In genomic region chr16:67183284-67183626, GRCh38 we compare ENCODE assay signal across 10 cellular contexts. TPM values are rescaled to one million over a fixed set of nuclear protein-coding genes. Genes with fewer than 3 reads are reported as not detected.
DNase-seq lines count a peak whose midpoint lies in the region; ATAC-seq, FAIRE-seq and TF ChIP-seq lines count a peak whose summit lies in the region.
"Had no signal": no experiment of that assay in that cellular context is flagged by ENCODE, and none has a peak within 500 bp of the region (broad histone marks: within the 10 kb centered on the region; RNA-seq: fewer than 3 reads in every experiment).

No MANE protein-coding gene starts in this region.

- no CpG with 5 or more reads among the region's 11 CpGs for WGBS in H9 (ENCODE audit: extremely low coverage, insufficient read length, low lambda C conversion rate)
- WGBS in adrenal gland, 4 donors: 7 to 11% (median 8%) methylated on average over 11 of the region's 11 CpGs
- 11% methylated on average over 11 of the region's 11 CpGs for WGBS in testis, 2 donors

- H3K9me3 ChIP-seq in H9 (ENCODE audit: control insufficient read depth, low read depth, low read length): no peaks in the 10 kb centered on the region
- no peaks in the 10 kb centered on the region for H3K9me3 ChIP-seq in adrenal gland (replicated peaks in 1 of 3)
- no peaks in the 10 kb centered on the region for H3K9me3 ChIP-seq in keratinocyte (ENCODE audit: control insufficient read depth, low read depth, low read length)
- no peaks in the 10 kb centered on the region for H3K9me3 ChIP-seq in testis

- H3K79me2 ChIP-seq in H9 (ENCODE audit: insufficient read depth, low read length): no peaks in the 10 kb centered on the region
- peaks cover 7% of the 10 kb centered on the region for H3K79me2 ChIP-seq in keratinocyte (ENCODE audit: control insufficient read depth, insufficient read depth, low read length)

- H4K5ac ChIP-seq in H9 (ENCODE audit: insufficient read length, low read depth, low read length): no peak overlapping the region

- dilution Hi-C loops in keratinocyte (cut with MboI; ENCODE audit: extremely low pct_ligation_motif_present, low sequenced_read_pairs): no loop called here

- no peak overlapping the region for H2BK5ac ChIP-seq in H9 (ENCODE audit: insufficient read length, low read length)

- H3K27ac Mint-ChIP-seq in H9: no peak overlapping the region
- H3K27ac Mint-ChIP-seq: activated naive CD4-positive, alpha-beta T cell treated with anti-CD3 and anti-CD28 coated beads, Interleukin-2, amount 50 U/mL, for 24 hours; nephron had no signal

- H3K4me2 ChIP-seq in H9 (ENCODE audit: insufficient read depth, insufficient read length, low read length) (peak overlapping the region; percentile 75), keratinocyte (ENCODE audit: control insufficient read depth, extremely low read depth, insufficient read depth, low read depth, low read length) (peak overlapping the region; percentile 73)

- peaks cover 32% of the 10 kb centered on the region for H3K27me3 Mint-ChIP-seq in H9 (ENCODE audit: low read depth)

- H3K14ac ChIP-seq in H9 (ENCODE audit: insufficient read depth, low read length): no peak overlapping the region

- no peak overlapping the region for H2BK15ac ChIP-seq in H9 (ENCODE audit: low read depth, low read length)

- H2AK5ac ChIP-seq in H9 (ENCODE audit: insufficient read length, low read length): no peak overlapping the region

- peak overlapping the region; percentile 12 for H3K9ac ChIP-seq in H9 (ENCODE audit: extremely low read depth, insufficient read length, low read length)
- peak overlapping the region; percentile 86 for H3K9ac ChIP-seq in keratinocyte (ENCODE audit: control insufficient read depth, extremely low read depth, insufficient read depth, low read length)

- H3K18ac ChIP-seq in H9 (ENCODE audit: insufficient read length, low read depth, low read length): no peak overlapping the region

- H3K36me3 ChIP-seq in adrenal gland (replicated peaks in 1 of 2) (no peaks in the 10 kb centered on the region), keratinocyte (ENCODE audit: control insufficient read depth in 2 of 2, extremely low read depth in 1 of 2, insufficient read depth in 2 of 2, low read length in 2 of 2) (peaks cover 0 to 3% of the 10 kb centered on the region in 2 experiments), testis (ENCODE audit: low read depth, missing control alignments) (no peaks in the 10 kb centered on the region)

- no peak for ATAC-seq in HG02623 (IDR thresholded peaks at IDR 0.05; ENCODE audit: unreplicated experiment)

- H2BK20ac ChIP-seq in H9 (ENCODE audit: low read depth, low read length, poor library complexity, severe bottlenecking): no peak overlapping the region

- no peak overlapping the region for H2BK12ac ChIP-seq in H9 (ENCODE audit: insufficient read length, low read depth, low read length)

- H3K56ac ChIP-seq in H9 (ENCODE audit: insufficient read length, low read depth, low read length): no peak overlapping the region

- H3T11ph ChIP-seq in H9 (ENCODE audit: low read length): no peak overlapping the region

- H3K79me1 ChIP-seq in H9 (ENCODE audit: insufficient read depth, low read depth, low read length, poor library complexity, severe bottlenecking): no peaks in the 10 kb centered on the region

- H4K20me1 ChIP-seq in H9 (ENCODE audit: control insufficient read depth, insufficient read depth, insufficient read length): no peaks in the 10 kb centered on the region
- H4K20me1 ChIP-seq in keratinocyte (ENCODE audit: control insufficient read depth, extremely low read depth, insufficient read depth, low read length): no peaks in the 10 kb centered on the region

- TF ChIP-seq CTCF in H9 (conservative IDR thresholded peaks at IDR 0.05) (no peak), adrenal gland (IDR thresholded peaks at IDR 0.05) (no peak), keratinocyte (optimal IDR thresholded peaks at IDR 0.05 in 1 of 3, IDR thresholded peaks at IDR 0.05 in 1 of 3, conservative IDR thresholded peaks at IDR 0.05 in 1 of 3; ENCODE audit: extremely low read depth in 1 of 3, insufficient read depth in 2 of 3, low read length in 3 of 3) (no peak), testis (IDR thresholded peaks at IDR 0.05) (no peak)

- TF ChIP-seq POLR2A in adrenal gland (IDR thresholded peaks at IDR 0.05) (no peak), testis (IDR thresholded peaks at IDR 0.05) (no peak)

- no peaks in the 10 kb centered on the region; a peak in 1 of 5 replicates for H3K9me3 Mint-ChIP-seq in H9
- H3K9me3 Mint-ChIP-seq: activated naive CD4-positive, alpha-beta T cell treated with anti-CD3 and anti-CD28 coated beads, Interleukin-2, amount 50 U/mL, for 24 hours; nephron had no signal

- H3K27ac ChIP-seq in H9 (ENCODE audit: insufficient read length, low read depth, low read length) (no peak overlapping the region), adrenal gland (peak overlapping the region; percentile 65 to 99 (median 99)), keratinocyte (ENCODE audit: control insufficient read depth, insufficient read depth, low read length) (peak overlapping the region; percentile 91), testis (peak overlapping the region; percentile 98 to 99)

- peaks cover 17% of the 10 kb centered on the region for H3K23me2 ChIP-seq in H9 (ENCODE audit: insufficient read length, low read depth, low read length, poor library complexity, severe bottlenecking)

- H3K4ac ChIP-seq in H9 (ENCODE audit: low read depth, low read length): no peak overlapping the region

- H3K4me1 Mint-ChIP-seq in H9: peaks cover 20 to 21% of the 10 kb centered on the region in 2 experiments

- H3K27me3 ChIP-seq in H9 (ENCODE audit: insufficient read depth, low read length) (peaks cover 4% of the 10 kb centered on the region; the same call in 1 of the 2 replicates), adrenal gland (no peaks in the 10 kb centered on the region), keratinocyte (ENCODE audit: control insufficient read depth, extremely low read depth, insufficient read depth, low read length) (no peaks in the 10 kb centered on the region), testis (no peaks in the 10 kb centered on the region)

- no peak overlapping the region for H3K23ac ChIP-seq in H9 (ENCODE audit: insufficient read length, low read depth, low read length)

- DNase-seq in H9 (no peak), adrenal gland (no peak), keratinocyte (ENCODE audit: low read depth, low spot score) (peak; percentile 92), testis (no peak), AML-193 (lab: John Stamatoyannopoulos, UW) (no peak)
- no peak for DNase-seq in stimulated activated CD4-positive, alpha-beta T cell treated with anti-CD3 and anti-CD28 coated beads, Interleukin-12 subunit alpha, Interleukin-12 subunit beta, amount 100 ng/mL, for 4 hours
- no peak for DNase-seq in stimulated activated CD8-positive, alpha-beta memory T cell treated with anti-CD3 and anti-CD28 coated beads, Interleukin-4, amount 100 ng/mL, for 48 hours

- H3K9me1 ChIP-seq in keratinocyte (ENCODE audit: control insufficient read depth, extremely low read depth, insufficient read depth, low read length): peaks cover 2% of the 10 kb centered on the region

- peaks cover 0 to 5% (median 0%) of the 10 kb centered on the region in 3 experiments; a peak in 1 of 7 replicates for H3K36me3 Mint-ChIP-seq in H9 (ENCODE audit: insufficient read depth in 1 of 3, low read depth in 3 of 3)
- H3K36me3 Mint-ChIP-seq: activated naive CD4-positive, alpha-beta T cell treated with anti-CD3 and anti-CD28 coated beads, Interleukin-2, amount 50 U/mL, for 24 hours had no signal

- FAIRE-seq in keratinocyte (lab: Jason Lieb, UNC): no peak

- H2BK120ac ChIP-seq in H9 (ENCODE audit: low read depth, low read length, poor library complexity, severe bottlenecking): no peak overlapping the region

- H4K91ac ChIP-seq in H9 (ENCODE audit: insufficient read length, low read depth, low read length): no peak overlapping the region

- H3K4me1 ChIP-seq in H9 (ENCODE audit: insufficient read depth, low read length) (peaks cover 6% of the 10 kb centered on the region; the same call in 1 of the 2 replicates), adrenal gland (replicated peaks in 1 of 2) (peaks cover 35 to 47% of the 10 kb centered on the region in 2 donors), keratinocyte (ENCODE audit: control insufficient read depth, extremely low read depth, insufficient read depth, low read length) (peaks cover 39% of the 10 kb centered on the region), testis (peaks cover 29% of the 10 kb centered on the region)

- H4K8ac ChIP-seq in H9 (replicated peaks; ENCODE audit: insufficient read length, low read depth, low read length): no peak overlapping the region

- intact Hi-C loops in adrenal gland (cut with DNase I) (no loop called here), testis (cut with DNase I; ENCODE audit: low total_unique reads) (no loop called here)

- no peak overlapping the region for H3K4me3 Mint-ChIP-seq in H9
- H3K4me3 Mint-ChIP-seq: activated naive CD4-positive, alpha-beta T cell treated with anti-CD3 and anti-CD28 coated beads, Interleukin-2, amount 50 U/mL, for 24 hours; nephron had no signal

- no peak overlapping the region for H2AFZ ChIP-seq in H9 (ENCODE audit: low read length)
- H2AFZ ChIP-seq in keratinocyte (ENCODE audit: control insufficient read depth, low read length): peak overlapping the region; percentile 0

- H3K4me3 ChIP-seq in adrenal gland (peak overlapping the region in 2 of 4 donors; percentile 74 to 82), keratinocyte (ENCODE audit: control insufficient read depth in 2 of 3, extremely low read depth in 1 of 3, insufficient read depth in 2 of 3, low read depth in 1 of 3, low read length in 3 of 3) (peak overlapping the region; percentile 81 to 86 (median 82)), testis (peak overlapping the region; percentile 64 to 81)

RNA-seq across cellular contexts. Expression of gene MATCAP1, which starts 0.5 kb away (rescaled TPM):
- total RNA-seq in H9 (2021) (42.1 and 51.2 TPM in 2 replicates), adrenal gland (100 to 1,000 TPM in 1 of 8 donors, 10 to 100 TPM in 7; 17.1 to 107 (median 49.8) TPM), testis (10 to 100 TPM; 65.1 to 89.4 TPM)
- polyA plus RNA-seq in adrenal gland (100 to 1,000 TPM in 2 of 3 donors, 10 to 100 TPM in 1; 12.6 to 237 (median 112) TPM), keratinocyte (9.0 to 15.0 TPM (median 13.3 TPM) in 3 replicates), testis (ENCODE audit: insufficient read depth, low read depth, low replicate concordance) (44.6 TPM)
- polyA plus RNA-seq in keratinocyte (2011; ENCODE audit: low read depth): 3.7 TPM
- 2.6 and 4.5 TPM in 2 replicates for polyA plus RNA-seq in keratinocyte (2011; cell fraction: cytosol; rRNA removed)
- 44.9 and 60.2 TPM in 2 replicates for polyA plus RNA-seq in keratinocyte (2011; cell fraction: nucleus; rRNA removed)
- polyA plus RNA-seq in keratinocyte (2012; ENCODE audit: low replicate concordance): 6.1 and 7.2 TPM in 2 replicates
- polyA minus RNA-seq in keratinocyte: 5.7 to 13.2 TPM (median 11.8 TPM) in 3 replicates
- 6.5 TPM for polyA minus RNA-seq in keratinocyte (2011; cell fraction: cytosol; rRNA and poly(A)+ RNA removed)
- polyA minus RNA-seq in keratinocyte (2011; cell fraction: nucleus; rRNA and poly(A)+ RNA removed): 15.9 and 20.0 TPM in 2 replicates

RNA-seq across cellular contexts. Expression of gene EXOC3L1, which starts 6.7 kb away (rescaled TPM):
- 3.1 and 3.3 TPM in 2 replicates for total RNA-seq in H9 (2021)
- total RNA-seq in adrenal gland: 10 to 100 TPM in 5 of 8 donors, 1 to 10 TPM in 3; 3.2 to 27.2 (median 11.8) TPM
- 10 to 100 TPM in 2 of 3 donors, under 1 TPM in 1; 0.71 to 26.7 (median 19.9) TPM for polyA plus RNA-seq in adrenal gland
- polyA plus RNA-seq in keratinocyte: not detected in 3 replicates
- not detected for polyA plus RNA-seq in keratinocyte (2011; ENCODE audit: low read depth)
- not detected in 2 replicates for polyA plus RNA-seq in keratinocyte (2011; cell fraction: cytosol; rRNA removed)
- not detected in 2 replicates for polyA plus RNA-seq in keratinocyte (2011; cell fraction: nucleus; rRNA removed)
- 0.05 and 0.21 TPM in 2 replicates for polyA plus RNA-seq in keratinocyte (2012; ENCODE audit: low replicate concordance)
- polyA minus RNA-seq in keratinocyte: not detected in 3 replicates
- polyA minus RNA-seq in keratinocyte (2011; cell fraction: cytosol; rRNA and poly(A)+ RNA removed): not detected
- polyA minus RNA-seq in keratinocyte (2011; cell fraction: nucleus; rRNA and poly(A)+ RNA removed): not detected in 2 replicates
- total RNA-seq in testis: 1 to 10 TPM; 5.1 to 9.0 TPM
- polyA plus RNA-seq in testis (ENCODE audit: insufficient read depth, low read depth, low replicate concordance): 2.6 TPM

RNA-seq across cellular contexts. Expression of gene E2F4, which starts 8.7 kb away (rescaled TPM):
- 109 and 116 TPM in 2 replicates for total RNA-seq in H9 (2021)
- 100 to 1,000 TPM in 1 of 8 donors, 10 to 100 TPM in 7; 48.2 to 122 (median 70.4) TPM for total RNA-seq in adrenal gland
- polyA plus RNA-seq in adrenal gland: 10 to 100 TPM; 44.4 to 81.0 (median 77.3) TPM
- polyA plus RNA-seq in keratinocyte: 64.7 to 97.7 TPM (median 74.8 TPM) in 3 replicates
- polyA plus RNA-seq in keratinocyte (2011; ENCODE audit: low read depth): 52.9 TPM
- polyA plus RNA-seq in keratinocyte (2011; cell fraction: cytosol; rRNA removed): 39.3 and 55.7 TPM in 2 replicates
- 202 and 214 TPM in 2 replicates for polyA plus RNA-seq in keratinocyte (2011; cell fraction: nucleus; rRNA removed)
- polyA plus RNA-seq in keratinocyte (2012; ENCODE audit: low replicate concordance): 40.1 and 54.6 TPM in 2 replicates
- 76.7 to 122 TPM (median 88.0 TPM) in 3 replicates for polyA minus RNA-seq in keratinocyte
- polyA minus RNA-seq in keratinocyte (2011; cell fraction: cytosol; rRNA and poly(A)+ RNA removed): 77.1 TPM
- 36.3 and 37.2 TPM in 2 replicates for polyA minus RNA-seq in keratinocyte (2011; cell fraction: nucleus; rRNA and poly(A)+ RNA removed)
- total RNA-seq in testis: 100 to 1,000 TPM; 110 to 126 TPM
- polyA plus RNA-seq in testis (ENCODE audit: insufficient read depth, low read depth, low replicate concordance): 72.5 TPM

RNA-seq across cellular contexts. Expression of gene NOL3, which starts 12.9 kb away (rescaled TPM):
- 5.6 and 5.9 TPM in 2 replicates for total RNA-seq in H9 (2021)
- total RNA-seq in adrenal gland: 100 to 1,000 TPM in 5 of 8 donors, 10 to 100 TPM in 3; 43.1 to 162 (median 110) TPM
- polyA plus RNA-seq in adrenal gland: 100 to 1,000 TPM in 2 of 3 donors, 10 to 100 TPM in 1; 58.3 to 168 (median 150) TPM
- polyA plus RNA-seq in keratinocyte: 10.5 to 18.1 TPM (median 16.8 TPM) in 3 replicates
- 21.7 TPM for polyA plus RNA-seq in keratinocyte (2011; ENCODE audit: low read depth)
- 7.2 and 11.5 TPM in 2 replicates for polyA plus RNA-seq in keratinocyte (2011; cell fraction: cytosol; rRNA removed)
- 55.7 and 63.3 TPM in 2 replicates for polyA plus RNA-seq in keratinocyte (2011; cell fraction: nucleus; rRNA removed)
- polyA plus RNA-seq in keratinocyte (2012; ENCODE audit: low replicate concordance): 15.0 and 33.9 TPM in 2 replicates
- 4.8 to 13.2 TPM (median 7.5 TPM) in 3 replicates for polyA minus RNA-seq in keratinocyte
- 8.4 TPM for polyA minus RNA-seq in keratinocyte (2011; cell fraction: cytosol; rRNA and poly(A)+ RNA removed)
- polyA minus RNA-seq in keratinocyte (2011; cell fraction: nucleus; rRNA and poly(A)+ RNA removed): 4.7 and 6.0 TPM in 2 replicates
- 10 to 100 TPM; 16.2 to 34.9 TPM for total RNA-seq in testis
- polyA plus RNA-seq in testis (ENCODE audit: insufficient read depth, low read depth, low replicate concordance): 11.8 TPM

RNA-seq across cellular contexts. Expression of gene ELMO3, which starts 15.7 kb away (rescaled TPM):
- total RNA-seq in H9 (2021) (8.6 and 9.1 TPM in 2 replicates), adrenal gland (1 to 10 TPM in 7 of 8 donors, under 1 TPM in 1; 0.66 to 5.4 (median 1.8) TPM), testis (10 to 100 TPM in 1 of 2 donors, 1 to 10 TPM in 1; 9.3 to 10.5 TPM)
- polyA plus RNA-seq in adrenal gland (1 to 10 TPM in 2 of 3 donors, under 1 TPM in 1; 0.18 to 7.0 (median 4.6) TPM), keratinocyte (21.0 to 38.7 TPM (median 23.4 TPM) in 3 replicates), testis (ENCODE audit: insufficient read depth, low read depth, low replicate concordance) (22.2 TPM)
- 7.2 TPM for polyA plus RNA-seq in keratinocyte (2011; ENCODE audit: low read depth)
- 10.4 and 26.3 TPM in 2 replicates for polyA plus RNA-seq in keratinocyte (2011; cell fraction: cytosol; rRNA removed)
- 37.7 and 52.4 TPM in 2 replicates for polyA plus RNA-seq in keratinocyte (2011; cell fraction: nucleus; rRNA removed)
- polyA plus RNA-seq in keratinocyte (2012; ENCODE audit: low replicate concordance): 21.4 and 27.8 TPM in 2 replicates
- 17.3 to 29.4 TPM (median 24.9 TPM) in 3 replicates for polyA minus RNA-seq in keratinocyte
- polyA minus RNA-seq in keratinocyte (2011; cell fraction: cytosol; rRNA and poly(A)+ RNA removed): 42.6 TPM
- polyA minus RNA-seq in keratinocyte (2011; cell fraction: nucleus; rRNA and poly(A)+ RNA removed): 24.1 and 26.5 TPM in 2 replicates
